ENCODE assay signal across 1 cellular context in genomic region chr16:81767987-81768592, GRCh38.
TF ChIP-seq lines count a peak whose summit lies in the region.

No MANE protein-coding gene starts in this region.

TF ChIP-seq in HepG2, 621 proteins besides CTCF, POLR2A, EP300 and RAD21 (continued from another document and continues in another):
- TF ChIP-seq BCLAF1 (IDR thresholded peaks at IDR 0.05) (no peak), NR2F1 (CRISPR knock-in tag; IDR thresholded peaks at IDR 0.05) (peak in 1 of 2 experiments; percentile 87; a peak in 2 of 4 replicates), ZHX1 (CRISPR knock-in tag; IDR thresholded peaks at IDR 0.05; ENCODE audit: low read depth) (no peak), REL (CRISPR knock-in tag; conservative IDR thresholded peaks at IDR 0.05) (0 out of 2 replicates have a peak, but pooled peaks have one; percentile 36), ZNF580 (CRISPR knock-in tag; IDR thresholded peaks at IDR 0.05; ENCODE audit: borderline replicate concordance, low read depth) (peak; percentile 28; the same call in 1 of the 2 replicates), POGZ (CRISPR knock-in tag; IDR thresholded peaks at IDR 0.05) (0 out of 2 replicates have a peak, but pooled peaks have one; percentile 12), MATR3 (CRISPR knock-in tag; IDR thresholded peaks at IDR 0.05) (no peak), RARA (CRISPR knock-in tag; IDR thresholded peaks at IDR 0.05) (peak; percentile 91), IRF1 (CRISPR knock-in tag; IDR thresholded peaks at IDR 0.05; ENCODE audit: low read depth) (no peak), ZNF816 (CRISPR knock-in tag; IDR thresholded peaks at IDR 0.05; ENCODE audit: borderline replicate concordance) (peak; percentile 91; the same call in 1 of the 2 replicates), ZNF224 (CRISPR knock-in tag; IDR thresholded peaks at IDR 0.05) (no peak), KDM6A (CRISPR knock-in tag; IDR thresholded peaks at IDR 0.05; ENCODE audit: low read depth) (peak; percentile 62), KLF15 (CRISPR knock-in tag; IDR thresholded peaks at IDR 0.05; ENCODE audit: borderline replicate concordance) (no peak), ZSCAN30 (CRISPR knock-in tag; IDR thresholded peaks at IDR 0.05) (no peak), ATF7 (IDR thresholded peaks at IDR 0.05) (no peak), ATF7 (CRISPR knock-in tag; IDR thresholded peaks at IDR 0.05) (no peak), DR1 (CRISPR knock-in tag; IDR thresholded peaks at IDR 0.05) (no peak), DBP (CRISPR knock-in tag; IDR thresholded peaks at IDR 0.05; ENCODE audit: not compliant biosample characterization) (no peak), ZNF678 (CRISPR knock-in tag; IDR thresholded peaks at IDR 0.05) (no peak; the same call in 1 of the 2 replicates), TFE3 (CRISPR knock-in tag; IDR thresholded peaks at IDR 0.05) (peak; percentile 96), MBNL3 (CRISPR knock-in tag; conservative IDR thresholded peaks at IDR 0.05) (no peak), BRF2 (CRISPR knock-in tag; IDR thresholded peaks at IDR 0.05) (no peak), HMGA1 (CRISPR knock-in tag; conservative IDR thresholded peaks at IDR 0.05) (no peak), RBM39 (IDR thresholded peaks at IDR 0.05; ENCODE audit: low read depth, low read length, poor library complexity, severe bottlenecking) (no peak), TRAFD1 (CRISPR knock-in tag; IDR thresholded peaks at IDR 0.05; ENCODE audit: borderline replicate concordance) (no peak; the same call in 1 of the 2 replicates), ZNF543 (CRISPR knock-in tag; IDR thresholded peaks at IDR 0.05) (0 out of 2 replicates have a peak, but pooled peaks have one; percentile 60), ONECUT2 (CRISPR knock-in tag; IDR thresholded peaks at IDR 0.05) (no peak), GRHL1 (CRISPR knock-in tag; conservative IDR thresholded peaks at IDR 0.05) (no peak), ETV6 (CRISPR knock-in tag; conservative IDR thresholded peaks at IDR 0.05) (no peak), SYNCRIP (IDR thresholded peaks at IDR 0.05; ENCODE audit: insufficient read depth, low read depth, low read length) (no peak), HIVEP1 (CRISPR knock-in tag; IDR thresholded peaks at IDR 0.05) (no peak), ZNF180 (CRISPR knock-in tag; IDR thresholded peaks at IDR 0.05; ENCODE audit: borderline replicate concordance, low read depth) (no peak), SUZ12 (IDR thresholded peaks at IDR 0.05; ENCODE audit: low read depth, low read length) (no peak), HHEX (CRISPR knock-in tag; IDR thresholded peaks at IDR 0.05) (peak; percentile 90), ZFP82 (CRISPR knock-in tag; IDR thresholded peaks at IDR 0.05; ENCODE audit: borderline replicate concordance) (no peak), MTA3 (CRISPR knock-in tag; IDR thresholded peaks at IDR 0.05) (no peak), MIXL1 (CRISPR knock-in tag; IDR thresholded peaks at IDR 0.05) (peak; percentile 96), TEAD2 (CRISPR knock-in tag; IDR thresholded peaks at IDR 0.05) (no peak)
- TF ChIP-seq, protein P1, sequence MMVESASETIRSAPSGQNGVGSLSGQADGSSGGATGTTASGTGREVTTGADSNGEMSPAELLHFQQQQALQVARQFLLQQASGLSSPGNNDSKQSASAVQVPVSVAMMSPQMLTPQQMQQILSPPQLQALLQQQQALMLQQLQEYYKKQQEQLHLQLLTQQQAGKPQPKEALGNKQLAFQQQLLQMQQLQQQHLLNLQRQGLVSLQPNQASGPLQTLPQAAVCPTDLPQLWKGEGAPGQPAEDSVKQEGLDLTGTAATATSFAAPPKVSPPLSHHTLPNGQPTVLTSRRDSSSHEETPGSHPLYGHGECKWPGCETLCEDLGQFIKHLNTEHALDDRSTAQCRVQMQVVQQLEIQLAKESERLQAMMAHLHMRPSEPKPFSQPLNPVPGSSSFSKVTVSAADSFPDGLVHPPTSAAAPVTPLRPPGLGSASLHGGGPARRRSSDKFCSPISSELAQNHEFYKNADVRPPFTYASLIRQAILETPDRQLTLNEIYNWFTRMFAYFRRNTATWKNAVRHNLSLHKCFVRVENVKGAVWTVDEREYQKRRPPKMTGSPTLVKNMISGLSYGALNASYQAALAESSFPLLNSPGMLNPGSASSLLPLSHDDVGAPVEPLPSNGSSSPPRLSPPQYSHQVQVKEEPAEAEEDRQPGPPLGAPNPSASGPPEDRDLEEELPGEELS (CRISPR knock-in tag; IDR thresholded peaks at IDR 0.05) = peak; percentile 98
- TF ChIP-seq, protein P2, sequence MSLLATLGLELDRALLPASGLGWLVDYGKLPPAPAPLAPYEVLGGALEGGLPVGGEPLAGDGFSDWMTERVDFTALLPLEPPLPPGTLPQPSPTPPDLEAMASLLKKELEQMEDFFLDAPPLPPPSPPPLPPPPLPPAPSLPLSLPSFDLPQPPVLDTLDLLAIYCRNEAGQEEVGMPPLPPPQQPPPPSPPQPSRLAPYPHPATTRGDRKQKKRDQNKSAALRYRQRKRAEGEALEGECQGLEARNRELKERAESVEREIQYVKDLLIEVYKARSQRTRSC (CRISPR knock-in tag; IDR thresholded peaks at IDR 0.05; ENCODE audit: low read depth) = no peak
- TF ChIP-seq, protein P3, sequence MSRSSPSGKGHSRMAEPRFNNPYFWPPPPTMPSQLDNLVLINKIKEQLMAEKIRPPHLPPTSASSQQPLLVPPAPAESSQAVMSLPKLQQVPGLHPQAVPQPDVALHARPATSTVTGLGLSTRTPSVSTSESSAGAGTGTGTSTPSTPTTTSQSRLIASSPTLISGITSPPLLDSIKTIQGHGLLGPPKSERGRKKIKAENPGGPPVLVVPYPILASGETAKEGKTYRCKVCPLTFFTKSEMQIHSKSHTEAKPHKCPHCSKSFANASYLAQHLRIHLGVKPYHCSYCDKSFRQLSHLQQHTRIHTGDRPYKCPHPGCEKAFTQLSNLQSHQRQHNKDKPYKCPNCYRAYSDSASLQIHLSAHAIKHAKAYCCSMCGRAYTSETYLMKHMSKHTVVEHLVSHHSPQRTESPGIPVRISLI (CRISPR knock-in tag; IDR thresholded peaks at IDR 0.05; ENCODE audit: borderline replicate concordance) = peak; percentile 94
- TF ChIP-seq, protein P4, sequence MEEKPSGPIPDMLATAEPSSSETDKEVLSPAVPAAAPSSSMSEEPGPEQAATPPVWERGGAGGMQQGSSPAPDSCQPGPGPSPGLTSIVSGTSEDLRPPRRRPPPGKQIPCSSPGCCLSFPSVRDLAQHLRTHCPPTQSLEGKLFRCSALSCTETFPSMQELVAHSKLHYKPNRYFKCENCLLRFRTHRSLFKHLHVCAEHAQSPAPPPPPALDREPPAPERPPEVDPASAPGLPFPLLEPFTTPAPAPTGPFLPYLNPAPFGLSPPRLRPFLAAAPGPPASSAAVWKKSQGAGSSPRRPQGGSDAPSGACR (CRISPR knock-in tag; IDR thresholded peaks at IDR 0.05) = peak; percentile 72; the same call in 1 of the 2 replicates
